24 cellular contexts compared by ENCODE assay signal in genomic region chr4:145788765-145789164, GRCh38.
DNase-seq lines count a peak whose midpoint lies in the region; ATAC-seq and TF ChIP-seq lines count a peak whose summit lies in the region.
"Had no signal": no experiment of that assay in that cellular context is flagged by ENCODE, and none has a peak within 500 bp of the region (broad histone marks: within the 10 kb centered on the region; RNA-seq: fewer than 3 reads in every experiment).

No MANE protein-coding gene starts in this region.

- TF ChIP-seq POLR2A in GM18505 (IDR thresholded peaks at IDR 0.05; ENCODE audit: borderline replicate concordance, extremely low read depth, insufficient read depth, insufficient read length): no peak

- no peaks in the 10 kb centered on the region for H3F3A ChIP-seq in PC-3 (ENCODE audit: low read length, unreplicated experiment)

- H3K27me3 ChIP-seq in PC-3 (ENCODE audit: low read length): no peaks in the 10 kb centered on the region
- H3K27me3 ChIP-seq: BE2C, MG63, Peyer's patch had no signal

- no peaks in the 10 kb centered on the region for H3K79me2 ChIP-seq in PC-3 (ENCODE audit: low read length)

- H3K4me2 ChIP-seq in PC-3 (ENCODE audit: low read length): peak overlapping the region; percentile 4

- no peak overlapping the region for H3K4me3 ChIP-seq in PC-3 (ENCODE audit: low read length)
- H3K4me3 ChIP-seq: K562, MG63, Peyer's patch, SK-N-MC had no signal

- no peaks in the 10 kb centered on the region for H4K20me1 ChIP-seq in PC-3 (ENCODE audit: low read length)

- POLR2A ChIA-PET in PC-3 (lab: Charles Lee; ENCODE audit: unreplicated experiment): interaction anchor here (0.9 kb wide), 1 partner anchor 54 kb away, joined by 5 read pairs; no protein-coding TSS in a partner anchor

- no peaks in the 10 kb centered on the region for H3K9me3 ChIP-seq in PC-3 (ENCODE audit: low read length)
- H3K9me3 ChIP-seq: MG63, Peyer's patch had no signal

- peak overlapping the region; percentile 36 for H3K27ac ChIP-seq in PC-3 (ENCODE audit: low read length)
- H3K27ac ChIP-seq: Peyer's patch, SK-N-MC had no signal

- no TSS peak for BruUV-seq in PC-3 (replicated peaks; lab: Mats Ljungman, UMichigan)

- intact Hi-C loops in PC-3 (cut with micrococcal nuclease): loop anchor here (5.0 kb wide), 2 partner anchors 79 to 166 kb away; no protein-coding TSS in a partner anchor

- no peak overlapping the region for H2AFZ ChIP-seq in PC-3 (ENCODE audit: low read length)

- no peak for TF ChIP-seq CTCF in PC-3 (conservative IDR thresholded peaks at IDR 0.05; ENCODE audit: low read depth, low read length)

- ATAC-seq in PC-3 (peak; percentile 51), HG02938 (IDR thresholded peaks at IDR 0.05; ENCODE audit: unreplicated experiment) (no peak), GM18505 (IDR thresholded peaks at IDR 0.05; ENCODE audit: unreplicated experiment) (no peak), HG03354 (IDR thresholded peaks at IDR 0.05; ENCODE audit: poor library complexity, severe bottlenecking, unreplicated experiment) (no peak)
- ATAC-seq: HepG2, K562 had no signal

- no peak overlapping the region for H3K9ac ChIP-seq in PC-3 (ENCODE audit: low read length)

- CTCF ChIA-PET in PC-3 (lab: Charles Lee): no interaction called here

- 0 out of 2 replicates have a peak, but pooled peaks cover 4% of the 10 kb centered on the region for H3K36me3 ChIP-seq in PC-3 (ENCODE audit: low read depth, low read length)
- H3K36me3 ChIP-seq: BE2C, MG63, Peyer's patch had no signal

- no peaks in the 10 kb centered on the region for H3K9me2 ChIP-seq in PC-3 (replicated peaks; ENCODE audit: low read length)

- H3K4me1 ChIP-seq in PC-3 (ENCODE audit: insufficient read depth, low read length): peaks cover 29% of the 10 kb centered on the region
- H3K4me1 ChIP-seq: Peyer's patch had no signal

- DNase-seq in NCI-H2196 (lab: John Stamatoyannopoulos, UW; ENCODE audit: unreplicated experiment): peak; percentile 4
- no peak for DNase-seq in NCI-H2196 treated with DMSO at 0.1 percent for 48 hours (lab: John Stamatoyannopoulos, UW; ENCODE audit: unreplicated experiment)
- peak; percentile 14 for DNase-seq in EH (ENCODE audit: low read depth)
- peak; percentile 76 for DNase-seq in PC-3
- peak; percentile 29 for DNase-seq in fibroblast of gingiva (ENCODE audit: low read depth)
- DNase-seq: 8988T; ACHN; BE2C; Calu3; CD8-positive, alpha-beta memory T cell; DMS79 treated with DMSO at 0.1 percent for 48 hours; Kasumi-1; MG63; NCI-H1105 treated with DMSO at 0.1 percent for 48 hours; NCI-H510A; NCI-H82; Peyer's patch; SIG-M5 had no signal
